10 cellular contexts compared by ENCODE assay signal in the genomic region with DNA sequence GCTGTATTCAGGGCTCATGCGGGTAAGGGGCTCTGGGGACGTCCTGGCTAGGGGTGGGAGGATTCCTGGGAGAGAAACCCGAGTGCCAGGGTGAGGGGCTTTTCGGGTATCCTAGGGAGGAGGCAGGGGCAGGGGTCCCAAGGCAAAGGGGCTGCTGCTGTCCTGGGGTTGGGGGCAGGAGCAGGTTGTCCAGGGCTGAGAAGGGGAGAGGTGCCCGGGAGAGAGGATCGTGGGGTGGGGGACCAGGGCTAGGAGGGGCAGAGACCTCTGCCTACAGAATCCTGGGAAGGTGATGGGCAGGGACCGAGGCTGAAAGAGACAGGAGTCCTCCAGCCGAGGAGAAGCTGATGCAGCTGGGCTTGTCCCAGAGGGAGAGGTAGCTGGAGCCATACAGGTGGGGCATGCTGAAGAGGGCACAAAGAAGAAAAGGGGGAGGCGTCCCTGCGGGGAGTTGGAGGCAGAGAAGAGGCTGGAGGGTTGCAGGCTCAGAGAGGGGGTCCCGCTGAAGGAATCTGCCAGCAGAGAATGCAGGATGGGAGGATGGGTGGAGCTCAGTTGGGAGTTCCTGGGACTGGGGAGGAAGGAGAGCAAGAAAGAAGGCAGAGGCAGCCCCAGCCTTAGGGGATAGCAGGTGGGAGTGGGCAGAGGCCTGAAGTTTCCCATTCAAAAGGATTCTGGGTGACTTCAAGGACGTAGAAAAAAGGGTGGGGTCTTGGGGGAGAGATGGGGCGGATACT. TPM values are rescaled to one million over a fixed set of nuclear protein-coding genes. Genes with fewer than 3 reads are reported as not detected.
A peak's percentile ranks its signal among the peaks of the same experiment; 100 is the strongest.
DNase-seq lines count a peak whose midpoint lies in the region; ATAC-seq and TF ChIP-seq lines count a peak whose summit lies in the region.
"Had no signal": no experiment of that assay in that cellular context is flagged by ENCODE, and none has a peak within 500 bp of the region (broad histone marks: within the 10 kb centered on the region; RNA-seq: fewer than 3 reads in every experiment).

No MANE protein-coding gene starts in this region.

- H3K27ac ChIP-seq in Peyer's patch (peak overlapping the region in 3 of 4 donors; percentile 60 to 72 (median 67)), trophoblast cell (ENCODE audit: low read depth, low read length) (no peak overlapping the region)
- H3K27ac ChIP-seq: VCaP had no signal

- H3K79me1 ChIP-seq in trophoblast cell (ENCODE audit: low read length), result peaks cover 4% of the 10 kb centered on the region

- peaks cover 0 to 18% (median 0%) of the 10 kb centered on the region in 4 donors for H3K4me1 ChIP-seq in Peyer's patch
- peaks cover 20 to 21% of the 10 kb centered on the region in 2 experiments for H3K4me1 ChIP-seq in trophoblast cell (ENCODE audit: control insufficient read depth in 1 of 2, insufficient read depth in 2 of 2, low read length in 2 of 2)

- H2BK5ac ChIP-seq in trophoblast cell (ENCODE audit: low read depth, low read length, poor library complexity), result no peak overlapping the region

- H2BK12ac ChIP-seq in trophoblast cell (ENCODE audit: low read length), result no peak overlapping the region

- no CpG with 5 or more reads among the region's 13 CpGs for WGBS in trophoblast cell (ENCODE audit: extremely low coverage, insufficient coverage, insufficient read length)

- peak overlapping the region; percentile 16 for H3K14ac ChIP-seq in trophoblast cell (ENCODE audit: low read length)

- H4K91ac ChIP-seq in trophoblast cell (ENCODE audit: low read depth, low read length), result peak overlapping the region; percentile 67

- H3K27me3 ChIP-seq in Peyer's patch (no peaks in the 10 kb centered on the region), trophoblast cell (ENCODE audit: insufficient read depth, low read length) (no peaks in the 10 kb centered on the region)

- H3K79me2 ChIP-seq in trophoblast cell (ENCODE audit: control insufficient read depth, insufficient read depth, low read length, poor library complexity), result no peaks in the 10 kb centered on the region

- no peak overlapping the region for H3K9ac ChIP-seq in trophoblast cell (ENCODE audit: low read length)

- DNase-seq in GM12865 (ENCODE audit: low read depth), result no peak
- DNase-seq in Peyer's patch, result no peak
- no peak for DNase-seq in foreskin fibroblast
- DNase-seq in trophoblast cell, result no peak
- no peak for DNase-seq in SHP77 (lab: John Stamatoyannopoulos, UW)
- DNase-seq: NCI-H446 had no signal

- H2AFZ ChIP-seq in trophoblast cell (ENCODE audit: insufficient read depth, low read length, poor library complexity), result peak overlapping the region; percentile 52

- no peak overlapping the region for H3K23ac ChIP-seq in trophoblast cell (ENCODE audit: low read length)

- no peak for TF ChIP-seq CTCF in GM12865 (IDR thresholded peaks at IDR 0.05; ENCODE audit: insufficient read depth, low read depth, low read length, missing control alignments)
- no peak for TF ChIP-seq CTCF in Peyer's patch (IDR thresholded peaks at IDR 0.05)
- no peak for TF ChIP-seq CTCF in foreskin fibroblast (IDR thresholded peaks at IDR 0.05; ENCODE audit: low read depth, low read length)

- peak overlapping the region; percentile 32 for H2BK120ac ChIP-seq in trophoblast cell (ENCODE audit: insufficient read depth, low read length, poor library complexity)

- H3K36me3 ChIP-seq in Peyer's patch (peaks cover 0 to 4% (median 0%) of the 10 kb centered on the region in 3 donors), trophoblast cell (ENCODE audit: control insufficient read depth in 1 of 2, insufficient read depth in 2 of 2, low read length in 2 of 2) (no peaks in the 10 kb centered on the region)

- ATAC-seq in HG02852 (IDR thresholded peaks at IDR 0.05; ENCODE audit: unreplicated experiment), result no peak
- no peak for ATAC-seq in HG03432 (IDR thresholded peaks at IDR 0.05; ENCODE audit: unreplicated experiment)
- no peak for ATAC-seq in GM21528 (IDR thresholded peaks at IDR 0.05; ENCODE audit: low FRiP score, unreplicated experiment)

- H3K4me2 ChIP-seq in trophoblast cell (ENCODE audit: low read length), result peak overlapping the region; percentile 72

- no peaks in the 10 kb centered on the region for H3K9me3 ChIP-seq in Peyer's patch
- no peaks in the 10 kb centered on the region for H3K9me3 ChIP-seq in trophoblast cell (ENCODE audit: insufficient read depth, low read depth, low read length)

- H3K4ac ChIP-seq in trophoblast cell (ENCODE audit: low read depth, low read length), result no peak overlapping the region

- peak overlapping the region; percentile 42 for H4K8ac ChIP-seq in trophoblast cell (ENCODE audit: low read depth, low read length)

- TF ChIP-seq POLR2A in Peyer's patch (IDR thresholded peaks at IDR 0.05), result no peak

- no peak overlapping the region for H2AK5ac ChIP-seq in trophoblast cell (ENCODE audit: low read length)

- no peak overlapping the region for H4K12ac ChIP-seq in trophoblast cell (ENCODE audit: low read depth, low read length)

- peak overlapping the region; percentile 26 for H3K18ac ChIP-seq in trophoblast cell (ENCODE audit: low read length)

- H3K4me3 ChIP-seq in GM12865 (ENCODE audit: low read depth, low read length) (peak overlapping the region; percentile 10), Peyer's patch (peak overlapping the region in 3 of 4 donors; percentile 16 to 70 (median 52)), foreskin fibroblast (ENCODE audit: low read depth in 1 of 2, low read length in 2 of 2) (peak overlapping the region; percentile 36 to 37), trophoblast cell (ENCODE audit: low read depth, low read length) (peak overlapping the region; percentile 68)

RNA-seq across cellular contexts. Expression of a gene that starts 0.6 kb away (rescaled TPM):
- 100 to 1,000 TPM in 1 of 4 donors, 10 to 100 TPM in 2, 1 to 10 TPM in 1; 4.1 to 147 (median 67.1) TPM for total RNA-seq in Peyer's patch
- 10.3 and 11.2 TPM in 2 replicates for polyA plus RNA-seq in trophoblast cell (2013)

RNA-seq across cellular contexts. Expression of a gene that starts 25.4 kb away (rescaled TPM):
- total RNA-seq in Peyer's patch, result 10 to 100 TPM in 3 of 4 donors, 1 to 10 TPM in 1; 7.2 to 46.2 (median 24.2) TPM
- polyA plus RNA-seq in trophoblast cell (2013), result 76.6 and 78.9 TPM in 2 replicates

Comparison
In these comparisons a context has a peak if more than half of its experiments do, and no peak if none do; other contexts are left out.
1. H3K4me3 ChIP-seq: peak in every context shown above with its lines; median percentile 68 in trophoblast cell; 52 in Peyer's patch; 36 in foreskin fibroblast; 10 in GM12865.